Comparison of ENCODE assay signal across 1 cellular context in genomic region chr17:80991645-80992076, GRCh38.
TF ChIP-seq lines count a peak whose summit lies in the region.

CHMP6 (plus strand) TSS chr17:80991841; CDS start chr17:80991919, 78 bp downstream.

TF ChIP-seq in HepG2, 621 proteins besides CTCF, POLR2A, EP300 and RAD21 (continued from another document and continues in another):
- TF ChIP-seq MYPOP (CRISPR knock-in tag; IDR thresholded peaks at IDR 0.05): no peak
- no peak for TF ChIP-seq WIZ (CRISPR knock-in tag; IDR thresholded peaks at IDR 0.05)
- no peak for TF ChIP-seq TCF12 (IDR thresholded peaks at IDR 0.05)
- TF ChIP-seq TCF12 (CRISPR knock-in tag; IDR thresholded peaks at IDR 0.05): peak; percentile 39; the same call in 1 of the 2 replicates
- TF ChIP-seq HMGA1 (CRISPR knock-in tag; conservative IDR thresholded peaks at IDR 0.05): no peak
- TF ChIP-seq, protein P1, sequence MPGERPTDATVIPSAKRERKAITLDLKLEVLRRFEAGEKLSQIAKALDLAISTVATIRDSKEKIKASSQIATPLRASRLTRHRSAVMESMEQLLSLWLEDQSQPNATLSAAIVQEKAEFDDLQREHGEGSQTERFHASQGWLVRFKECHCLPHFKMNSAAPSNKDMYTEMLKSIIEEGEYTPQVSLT (CRISPR knock-in tag; IDR thresholded peaks at IDR 0.05; ENCODE audit: borderline replicate concordance, low read depth): no peak
- no peak for TF ChIP-seq TEAD2 (CRISPR knock-in tag; IDR thresholded peaks at IDR 0.05)
- TF ChIP-seq, protein P2, sequence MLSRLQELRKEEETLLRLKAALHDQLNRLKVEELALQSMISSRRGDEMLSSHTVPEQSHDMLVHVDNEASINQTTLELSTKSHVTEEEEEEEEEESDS (CRISPR knock-in tag; IDR thresholded peaks at IDR 0.05; ENCODE audit: borderline replicate concordance): no peak
- TF ChIP-seq POLR2AphosphoS5 (IDR thresholded peaks at IDR 0.05; ENCODE audit: low read depth, low read length): peak; percentile 50; the same call in 1 of the 2 replicates
- TF ChIP-seq IKZF1 (IDR thresholded peaks at IDR 0.05): no peak
- TF ChIP-seq ETS1 (CRISPR knock-in tag; IDR thresholded peaks at IDR 0.05): no peak
- TF ChIP-seq TAF1 (CRISPR knock-in tag; IDR thresholded peaks at IDR 0.05): peak; percentile 39; the same call in 1 of the 2 replicates
- TF ChIP-seq MTA1 (CRISPR knock-in tag; IDR thresholded peaks at IDR 0.05; ENCODE audit: borderline replicate concordance): 0 out of 2 replicates have a peak, but pooled peaks have one; percentile 11
- TF ChIP-seq THAP7 (CRISPR knock-in tag; IDR thresholded peaks at IDR 0.05): no peak
- TF ChIP-seq, protein P3, sequence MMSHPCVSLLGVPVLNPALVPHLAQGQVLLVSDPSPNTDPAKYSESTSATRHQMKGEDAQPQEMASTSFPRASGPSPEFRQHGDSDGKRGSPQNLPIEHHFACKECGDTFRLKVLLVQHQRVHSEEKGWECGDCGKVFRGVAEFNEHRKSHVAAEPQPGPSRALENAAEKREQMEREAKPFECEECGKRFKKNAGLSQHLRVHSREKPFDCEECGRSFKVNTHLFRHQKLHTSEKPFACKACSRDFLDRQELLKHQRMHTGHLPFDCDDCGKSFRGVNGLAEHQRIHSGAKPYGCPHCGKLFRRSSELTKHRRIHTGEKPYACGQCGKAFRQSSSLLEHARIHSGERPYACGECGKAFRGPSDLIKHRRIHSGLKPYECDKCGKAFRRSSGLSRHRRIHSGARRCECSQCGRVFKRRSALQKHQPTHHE (CRISPR knock-in tag; IDR thresholded peaks at IDR 0.05; ENCODE audit: borderline replicate concordance): peak; percentile 10; the same call in 1 of the 2 replicates
- no peak for TF ChIP-seq ZEB1 (IDR thresholded peaks at IDR 0.05; ENCODE audit: insufficient replicate concordance, low read depth)
- no peak for TF ChIP-seq DNMT1 (CRISPR knock-in tag; IDR thresholded peaks at IDR 0.05)
- no peak for TF ChIP-seq ZBTB1 (CRISPR knock-in tag; IDR thresholded peaks at IDR 0.05; ENCODE audit: borderline replicate concordance)
- TF ChIP-seq RELA (CRISPR knock-in tag; IDR thresholded peaks at IDR 0.05): no peak
- no peak for TF ChIP-seq MED13 (CRISPR knock-in tag; IDR thresholded peaks at IDR 0.05)
- TF ChIP-seq ZBTB21 (CRISPR knock-in tag; IDR thresholded peaks at IDR 0.05): no peak
- TF ChIP-seq KDM6A (CRISPR knock-in tag; IDR thresholded peaks at IDR 0.05; ENCODE audit: low read depth): no peak
- TF ChIP-seq ZKSCAN5 (CRISPR knock-in tag; IDR thresholded peaks at IDR 0.05): no peak
- no peak for TF ChIP-seq ZNF280D (CRISPR knock-in tag; IDR thresholded peaks at IDR 0.05)
- TF ChIP-seq ZFP82 (CRISPR knock-in tag; IDR thresholded peaks at IDR 0.05; ENCODE audit: borderline replicate concordance): 0 out of 2 replicates have a peak, but pooled peaks have one; percentile 47
- no peak for TF ChIP-seq ZFP62 (CRISPR knock-in tag; IDR thresholded peaks at IDR 0.05)
- peak; percentile 23; the same call in 1 of the 2 replicates for TF ChIP-seq HIVEP1 (CRISPR knock-in tag; IDR thresholded peaks at IDR 0.05)
- TF ChIP-seq ZNF543 (CRISPR knock-in tag; IDR thresholded peaks at IDR 0.05): peak; percentile 28; the same call in 1 of the 2 replicates
- peak; percentile 70; the same call in 1 of the 2 replicates for TF ChIP-seq CBFB (CRISPR knock-in tag; IDR thresholded peaks at IDR 0.05)
- TF ChIP-seq ADNP (CRISPR knock-in tag; IDR thresholded peaks at IDR 0.05): peak; percentile 96
- no peak for TF ChIP-seq SP140L (CRISPR knock-in tag; IDR thresholded peaks at IDR 0.05; ENCODE audit: borderline replicate concordance)
- no peak for TF ChIP-seq ZC3H4 (CRISPR knock-in tag; IDR thresholded peaks at IDR 0.05; ENCODE audit: borderline replicate concordance)
- TF ChIP-seq ZSCAN21 (CRISPR knock-in tag; IDR thresholded peaks at IDR 0.05; ENCODE audit: borderline replicate concordance): no peak; the same call in 1 of the 2 replicates
- no peak for TF ChIP-seq ZNF780A (CRISPR knock-in tag; IDR thresholded peaks at IDR 0.05)
- TF ChIP-seq ZNF713 (CRISPR knock-in tag; IDR thresholded peaks at IDR 0.05): peak; percentile 38; the same call in 1 of the 2 replicates
- TF ChIP-seq SAFB2 (CRISPR knock-in tag; IDR thresholded peaks at IDR 0.05; ENCODE audit: borderline replicate concordance, low read depth): no peak
- no peak; the same call in 1 of the 2 replicates for TF ChIP-seq ETV6 (CRISPR knock-in tag; conservative IDR thresholded peaks at IDR 0.05)
- no peak for TF ChIP-seq BCL3 (CRISPR knock-in tag; IDR thresholded peaks at IDR 0.05)
- TF ChIP-seq TEF (CRISPR knock-in tag; IDR thresholded peaks at IDR 0.05): no peak
- TF ChIP-seq POGZ (CRISPR knock-in tag; IDR thresholded peaks at IDR 0.05): peak; percentile 49; the same call in 1 of the 2 replicates
- TF ChIP-seq MAF1 (CRISPR knock-in tag; IDR thresholded peaks at IDR 0.05; ENCODE audit: borderline replicate concordance): no peak
- TF ChIP-seq XBP1 (CRISPR knock-in tag; IDR thresholded peaks at IDR 0.05): no peak
- TF ChIP-seq ZNF773 (CRISPR knock-in tag; IDR thresholded peaks at IDR 0.05; ENCODE audit: borderline replicate concordance): peak; percentile 34; the same call in 1 of the 2 replicates
- TF ChIP-seq ATF5 (CRISPR knock-in tag; IDR thresholded peaks at IDR 0.05; ENCODE audit: low read depth): no peak
- TF ChIP-seq ZNF572 (CRISPR knock-in tag; IDR thresholded peaks at IDR 0.05): no peak
- no peak for TF ChIP-seq HNF1A (IDR thresholded peaks at IDR 0.05; ENCODE audit: low read depth)
- TF ChIP-seq HNF1A (CRISPR knock-in tag; IDR thresholded peaks at IDR 0.05; ENCODE audit: borderline replicate concordance): no peak
- TF ChIP-seq, protein P4, sequence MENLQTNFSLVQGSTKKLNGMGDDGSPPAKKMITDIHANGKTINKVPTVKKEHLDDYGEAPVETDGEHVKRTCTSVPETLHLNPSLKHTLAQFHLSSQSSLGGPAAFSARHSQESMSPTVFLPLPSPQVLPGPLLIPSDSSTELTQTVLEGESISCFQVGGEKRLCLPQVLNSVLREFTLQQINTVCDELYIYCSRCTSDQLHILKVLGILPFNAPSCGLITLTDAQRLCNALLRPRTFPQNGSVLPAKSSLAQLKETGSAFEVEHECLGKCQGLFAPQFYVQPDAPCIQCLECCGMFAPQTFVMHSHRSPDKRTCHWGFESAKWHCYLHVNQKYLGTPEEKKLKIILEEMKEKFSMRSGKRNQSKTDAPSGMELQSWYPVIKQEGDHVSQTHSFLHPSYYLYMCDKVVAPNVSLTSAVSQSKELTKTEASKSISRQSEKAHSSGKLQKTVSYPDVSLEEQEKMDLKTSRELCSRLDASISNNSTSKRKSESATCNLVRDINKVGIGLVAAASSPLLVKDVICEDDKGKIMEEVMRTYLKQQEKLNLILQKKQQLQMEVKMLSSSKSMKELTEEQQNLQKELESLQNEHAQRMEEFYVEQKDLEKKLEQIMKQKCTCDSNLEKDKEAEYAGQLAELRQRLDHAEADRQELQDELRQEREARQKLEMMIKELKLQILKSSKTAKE (CRISPR knock-in tag; IDR thresholded peaks at IDR 0.05; ENCODE audit: borderline replicate concordance): no peak
- TF ChIP-seq NR2F2 (IDR thresholded peaks at IDR 0.05; ENCODE audit: borderline replicate concordance, low read depth): peak; percentile 14; the same call in 1 of the 2 replicates
